In the genomic region with DNA sequence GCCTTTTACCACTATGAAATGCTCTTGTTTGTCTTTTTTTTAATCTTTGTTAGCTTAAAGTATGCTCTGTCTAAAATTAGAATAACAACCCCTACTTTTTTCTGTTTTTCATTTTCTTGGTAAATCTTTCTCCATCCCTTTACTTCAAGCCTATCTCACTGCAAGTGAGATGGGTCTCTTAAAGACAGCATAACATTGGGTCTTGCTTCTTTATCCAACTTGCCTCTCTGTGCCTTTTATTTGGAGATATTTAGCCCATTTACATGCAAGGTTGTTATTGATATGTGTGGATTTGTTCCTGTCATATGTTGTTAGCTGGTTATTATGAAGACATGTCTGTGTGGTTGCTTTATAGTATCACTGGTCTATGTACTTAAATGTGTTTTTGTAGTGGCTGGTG, we compare ENCODE assay signal across 11 cellular contexts.
"Had no signal": no experiment of that assay in that cellular context is flagged by ENCODE, and none has a peak within 500 bp of the region (broad histone marks: within the 10 kb centered on the region; RNA-seq: fewer than 3 reads in every experiment).

No MANE protein-coding gene starts in this region.

- DNase-seq: GM23248, GOT3, H7, H9, HCEC 1CT, HFFc6 had no signal

- H3K9me3 Mint-ChIP-seq: GM23338 had no signal

- H3K27ac ChIP-seq: GM23248 had no signal

- H3K4me3 ChIP-seq: GM23248, GM23338, HAP-1 had no signal

- FAIRE-seq: H1, H54 had no signal

- H3K36me3 ChIP-seq: HAP-1 had no signal

- H3K9me3 ChIP-seq: HAP-1 had no signal

- H3K27ac Mint-ChIP-seq: GM23338, H9, HFFc6 had no signal

- ATAC-seq: GM23338, HCT116 had no signal

- H3K4me3 Mint-ChIP-seq: GM23338, H9, HFFc6 had no signal
